In the genomic region with DNA sequence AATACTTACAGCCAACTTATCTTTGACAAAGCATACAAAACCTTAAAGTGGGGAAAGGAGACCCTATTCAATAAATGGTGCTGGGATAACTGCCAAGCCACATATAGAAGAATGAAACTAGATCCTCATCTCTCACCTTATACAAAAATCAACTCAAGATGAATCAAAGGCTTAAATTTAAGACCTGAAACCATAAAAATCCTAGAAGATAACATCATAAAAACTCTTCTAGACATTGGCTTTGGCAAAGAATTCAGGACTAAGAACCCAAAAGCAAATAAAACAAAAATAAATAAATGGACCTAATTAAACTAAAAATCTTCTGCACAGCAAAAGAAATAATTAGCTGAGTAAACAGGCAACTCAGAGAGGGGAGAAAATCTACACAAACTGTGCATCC, we compare ENCODE assay signal across 18 cellular contexts.
"Had no signal": no experiment of that assay in that cellular context is flagged by ENCODE, and none has a peak within 500 bp of the region (broad histone marks: within the 10 kb centered on the region; RNA-seq: fewer than 3 reads in every experiment).

No MANE protein-coding gene starts in this region.

- DNase-seq: activated CD4-positive, alpha-beta T cell treated with anti-CD3 and anti-CD28 coated beads for 4 hours; activated CD8-positive, alpha-beta memory T cell treated with anti-CD3 and anti-CD28 coated beads, Interleukin-2, amount 50 U/mL, for 48 hours; activated CD8-positive, alpha-beta T cell treated with anti-CD3 and anti-CD28 coated beads, Interleukin-2, amount 10 ng/mL, durations not matched to agents 7 days and 5 days; activated T-cell treated with anti-CD3 and anti-CD28 coated beads, Interleukin-2, amount 50 U/mL, for 1 hour; aorta; caudate nucleus; colonic mucosa; MM.1S; NCI-H1417 treated with DMSO at 0.1 percent for 48 hours; NCI-H187; NCI-H2081; NCI-H2171 treated with DMSO at 0.1 percent for 48 hours; NCI-H526; NCI-H82; Peyer's patch; Right ventricle myocardium superior; SJCRH30; SK-N-SH had no signal
